9 cellular contexts compared by ENCODE assay signal in genomic region chr5:150904479-150905311, GRCh38. TPM values are rescaled to one million over a fixed set of nuclear protein-coding genes. Genes with fewer than 3 reads are reported as not detected.
A peak's percentile ranks its signal among the peaks of the same experiment; 100 is the strongest.
DNase-seq lines count a peak whose midpoint lies in the region; ATAC-seq lines count a peak whose summit lies in the region.
"Had no signal": no experiment of that assay in that cellular context is flagged by ENCODE, and none has a peak within 500 bp of the region (broad histone marks: within the 10 kb centered on the region; RNA-seq: fewer than 3 reads in every experiment).

TSS of gene ZNF300 (minus strand) at chr5:150904980. CDS start at chr5:150903155, 1,825 bp downstream.

- no peaks in the 10 kb centered on the region for H3K4me1 Mint-ChIP-seq in activated T-cell treated with anti-CD3 and anti-CD28 coated beads, Interleukin-2, amount 50 U/mL, for 4 hours (ENCODE audit: low read depth)

- peak within 1 kb of the TSS; percentile 19 to 34 for H3K27ac ChIP-seq in esophagus (ENCODE audit: low read depth in 2 of 2, low read length in 1 of 2)
- H3K27ac ChIP-seq: BLaER1 had no signal

- peak within 1 kb of the TSS; percentile 81 for H3K4me3 Mint-ChIP-seq in activated T-cell treated with anti-CD3 and anti-CD28 coated beads, Interleukin-2, amount 50 U/mL, for 4 hours

- peaks cover 17% of the 10 kb centered on the region for H3K36me3 Mint-ChIP-seq in activated T-cell treated with anti-CD3 and anti-CD28 coated beads, Interleukin-2, amount 50 U/mL, for 4 hours (ENCODE audit: insufficient read depth)

- peaks cover 2 to 4% of the 10 kb centered on the region in 2 donors for H3K9me3 ChIP-seq in esophagus (ENCODE audit: control insufficient read depth in 2 of 2, insufficient read depth in 1 of 2, low read depth in 1 of 2, low read length in 1 of 2)

- WGBS in esophagus, 2 donors = 7 to 10% methylated on average over 36 of the region's 36 CpGs

- peak; percentile 91 to 95 for ATAC-seq in activated T-cell treated with anti-CD3 and anti-CD28 coated beads, Interleukin-2, amount 50 U/mL, for 4 hours
- ATAC-seq in GM18907 (IDR thresholded peaks at IDR 0.05; ENCODE audit: unreplicated experiment) = no peak

- peak within 1 kb of the TSS; percentile 55 to 65 for H3K4me3 ChIP-seq in esophagus (ENCODE audit: low read depth in 1 of 2, low read length in 2 of 2)
- H3K4me3 ChIP-seq: BLaER1 had no signal

- H3K4me1 ChIP-seq in esophagus (ENCODE audit: control insufficient read depth in 2 of 2, insufficient read depth in 2 of 2, low read length in 1 of 2) = no peaks in the 10 kb centered on the region
- H3K4me1 ChIP-seq: BLaER1 had no signal

- DNase-seq in activated gamma-delta T cell treated with Interleukin-2 at 50 U/mL for 16 hours = peak; percentile 53
- no peak for DNase-seq in activated gamma-delta T cell (lab: John Stamatoyannopoulos, UW)
- DNase-seq in NCI-H524 (lab: John Stamatoyannopoulos, UW) = peak; percentile 92 to 93
- DNase-seq in activated T-cell treated with anti-CD3 and anti-CD28 coated beads, Interleukin-2, amount 50 U/mL, for 4 hours = peak; percentile 52
- DNase-seq in midbrain (lab: John Stamatoyannopoulos, UW) = peak; percentile 90
- DNase-seq in stimulated activated CD8-positive, alpha-beta memory T cell treated with anti-CD3 and anti-CD28 coated beads, Interleukin-15, amount 100 ng/mL, for 1 hour (ENCODE audit: low read depth) = peak; percentile 19

- H3K9me3 Mint-ChIP-seq in activated T-cell treated with anti-CD3 and anti-CD28 coated beads, Interleukin-2, amount 50 U/mL, for 4 hours = peaks cover 47% of the 10 kb centered on the region

- peaks cover 0 to 3% of the 10 kb centered on the region in 2 donors for H3K36me3 ChIP-seq in esophagus (ENCODE audit: control insufficient read depth in 2 of 2, insufficient read depth in 2 of 2, low read length in 1 of 2)
- H3K36me3 ChIP-seq: BLaER1 had no signal

- H3K27me3 Mint-ChIP-seq in activated T-cell treated with anti-CD3 and anti-CD28 coated beads, Interleukin-2, amount 50 U/mL, for 4 hours (ENCODE audit: low read depth) = peaks cover 21% of the 10 kb centered on the region

- no peaks in the 10 kb centered on the region for H3K27me3 ChIP-seq in esophagus (ENCODE audit: control insufficient read depth in 1 of 2, insufficient read depth in 2 of 2, low read length in 2 of 2)
- H3K27me3 ChIP-seq: BLaER1 had no signal

RNA-seq across cellular contexts. Expression of gene ZNF300, which starts in this region (rescaled TPM):
- 1 to 10 TPM; 1.8 to 3.6 (median 2.1) TPM for total RNA-seq in activated T-cell treated with anti-CD3 and anti-CD28 coated beads, Interleukin-2, amount 50 U/mL, for 4 hours
- polyA plus RNA-seq in esophagus = 10 to 100 TPM in 1 of 2 donors, 1 to 10 TPM in 1; 4.0 to 12.6 TPM
